Comparison of ENCODE assay signal across 10 cellular contexts in the genomic region with DNA sequence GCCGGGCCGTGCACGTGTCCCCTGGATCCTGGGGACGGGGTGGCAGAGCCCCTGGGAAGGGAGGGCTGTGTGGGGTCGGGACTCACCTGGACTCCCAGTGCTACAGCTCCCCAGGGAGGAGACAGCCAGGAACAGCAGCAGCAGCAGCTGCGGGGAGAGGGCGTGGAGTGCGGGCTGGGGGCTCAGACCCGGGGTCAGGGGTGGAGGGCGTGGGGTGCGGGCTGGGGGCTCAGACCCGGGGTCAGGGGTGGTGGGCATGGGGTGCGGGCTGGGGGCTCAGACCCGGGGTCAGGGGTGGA. TPM values are rescaled to one million over a fixed set of nuclear protein-coding genes. Genes with fewer than 3 reads are reported as not detected.
"Had no signal": no experiment of that assay in that cellular context is flagged by ENCODE, and none has a peak within 500 bp of the region (broad histone marks: within the 10 kb centered on the region; RNA-seq: fewer than 3 reads in every experiment).

No MANE protein-coding gene starts in this region.

- H3K4me3 ChIP-seq: GM23248 had no signal

- H2AFZ ChIP-seq: GM23248 had no signal

- H3K4me3 Mint-ChIP-seq: H9, HFFc6, IgD-negative memory B cell had no signal

- H3K27ac ChIP-seq: GM23248, HL-60 had no signal

- DNase-seq: GM23248, GOT3, H9, HCEC 1CT, HFFc6 had no signal

- H3K27ac Mint-ChIP-seq: H9, HFFc6, IgD-negative memory B cell had no signal

- ATAC-seq: HepG2 had no signal

- H3K9me3 Mint-ChIP-seq: H9, HFFc6, IgD-negative memory B cell had no signal

RNA-seq across cellular contexts. Expression of a gene that starts 20.7 kb away (rescaled TPM):
- total RNA-seq: GM23248, H4, H9, HepG2, HFFc6, HT1080 had no signal

RNA-seq across cellular contexts. Expression of a gene that starts 36.0 kb away (rescaled TPM):
- total RNA-seq: GM23248, H4, H9, HepG2, HFFc6, HT1080 had no signal

RNA-seq across cellular contexts. Expression of a gene that starts 46.5 kb away (rescaled TPM):
- total RNA-seq: GM23248, H9, HepG2, HFFc6, HT1080 had no signal

RNA-seq across cellular contexts. Expression of a gene that starts 51.5 kb away (rescaled TPM):
- total RNA-seq: GM23248, H9, HepG2, HT1080 had no signal
